ENCODE assay signal across 8 cellular contexts in the genomic region with DNA sequence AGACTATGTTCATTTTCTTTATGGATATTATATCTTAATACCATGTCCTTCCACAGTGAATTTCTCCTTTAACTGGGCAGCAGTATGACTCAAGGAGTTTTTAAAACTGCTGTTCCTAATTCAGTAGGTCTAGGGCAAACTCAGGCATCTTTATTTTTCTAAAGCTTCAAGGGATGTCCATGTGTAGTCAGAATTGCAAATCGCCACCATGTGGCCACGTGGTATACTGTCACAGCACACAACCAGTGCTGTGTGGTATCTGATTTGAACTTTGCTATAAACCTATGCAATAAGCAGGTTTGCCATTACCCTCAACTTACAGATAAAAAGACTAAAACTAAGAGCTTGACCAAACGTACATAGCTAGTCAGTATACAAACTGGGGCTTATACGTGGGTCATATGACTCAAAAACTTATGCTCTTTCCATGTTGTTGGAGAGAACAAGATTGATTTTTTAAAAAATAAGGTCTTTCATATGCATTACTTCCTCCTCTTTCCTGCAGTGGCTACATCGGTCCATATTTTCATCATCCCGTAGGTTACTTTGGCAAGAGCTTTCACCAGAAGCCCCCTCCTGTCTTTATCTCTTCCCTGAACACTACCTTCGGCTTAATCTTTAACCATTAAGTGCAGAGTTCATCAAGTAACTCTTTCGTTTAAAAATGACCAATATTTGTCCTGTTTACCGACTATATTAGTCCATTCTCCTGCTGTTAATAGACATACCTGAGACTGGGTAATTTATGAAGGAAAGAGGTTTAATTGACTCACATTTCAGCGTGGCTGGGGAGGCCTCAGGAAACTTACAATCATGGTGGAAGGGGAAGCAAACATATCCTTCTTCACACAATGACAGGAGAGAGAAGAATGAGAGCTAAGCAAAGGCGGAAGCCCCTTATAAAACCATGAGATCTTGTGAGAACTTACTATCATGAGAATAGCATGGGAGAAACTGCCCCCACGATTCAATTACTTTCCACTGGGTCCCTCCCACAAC. TPM values are rescaled to one million over a fixed set of nuclear protein-coding genes. Genes with fewer than 3 reads are reported as not detected.
A peak's percentile ranks its signal among the peaks of the same experiment; 100 is the strongest.
DNase-seq lines count a peak whose midpoint lies in the region; ATAC-seq, FAIRE-seq and TF ChIP-seq lines count a peak whose summit lies in the region.

No MANE protein-coding gene starts in this region.

- no peaks in the 10 kb centered on the region for H3K9me3 Mint-ChIP-seq in activated T-helper 17 cell treated with anti-CD3 and anti-CD28 coated beads, Interleukin-2, amount 50 U/mL, for 72 hours

- 20% methylated on average over 11 of the region's 12 CpGs for WGBS in GM12878 (ENCODE audit: insufficient coverage, insufficient replicate concordance, low lambda C conversion rate, missing lambda C conversion rate)
- WGBS in transverse colon (ENCODE audit: low coverage in 1 of 2), 2 donors, result 36 to 40% methylated on average over 11 to 12 of the region's 12 CpGs

- H3K4me1 ChIP-seq in OCI-LY7 (ENCODE audit: insufficient read depth, low read length, poor library complexity, severe bottlenecking), result no peaks in the 10 kb centered on the region
- no peaks in the 10 kb centered on the region for H3K4me1 ChIP-seq in GM12878 (ENCODE audit: control insufficient read depth, insufficient read depth, low read length)
- peaks cover 0 to 24% (median 9%) of the 10 kb centered on the region in 4 donors for H3K4me1 ChIP-seq in transverse colon

- POLR2A ChIA-PET in OCI-LY7 (lab: Charles Lee), result interaction anchor here (0.5 to 0.7 kb wide), 2 partner anchors 56 to 412 kb away, joined by 3 read pairs; no protein-coding TSS in a partner anchor
- POLR2A ChIA-PET in GM12878 (lab: Charles Lee), result no interaction called here

- BruUV-seq in OCI-LY7 (replicated peaks; lab: Mats Ljungman, UMichigan) (no TSS peak), GM12878 (replicated peaks; lab: Mats Ljungman, UMichigan) (no TSS peak)

- H3K9me2 ChIP-seq in OCI-LY7 (ENCODE audit: insufficient read depth, low read length), result no peaks in the 10 kb centered on the region

- H3K9ac ChIP-seq in GM12878 (ENCODE audit: control insufficient read depth, insufficient read depth, low read length), result no peak overlapping the region

- H3K36me3 ChIP-seq in OCI-LY7 (ENCODE audit: insufficient read depth, low read length) (no peaks in the 10 kb centered on the region), GM12878 (ENCODE audit: control insufficient read depth in 2 of 2, insufficient read depth in 2 of 2, low read length in 1 of 2) (no peaks in the 10 kb centered on the region), transverse colon (no peaks in the 10 kb centered on the region)

- RAD21 ChIA-PET in GM12878 (lab: Charles Lee; ENCODE audit: unreplicated experiment), result interaction anchor here (2.5 to 4.7 kb wide), 2 partner anchors 222 to 227 kb away, joined by 15 to 46 read pairs; no protein-coding TSS in a partner anchor

- H2AFZ ChIP-seq in OCI-LY7 (ENCODE audit: low read length), result no peak overlapping the region
- H2AFZ ChIP-seq in GM12878 (ENCODE audit: control insufficient read depth, low read depth, low read length), result no peak overlapping the region

- TF ChIP-seq CTCF in OCI-LY7 (conservative IDR thresholded peaks at IDR 0.05; ENCODE audit: low read length) (peak; percentile 74), GM12878 (IDR thresholded peaks at IDR 0.05 in 2 of 3, conservative IDR thresholded peaks at IDR 0.05 in 1 of 3; ENCODE audit: control insufficient read depth in 2 of 3, extremely low read depth in 1 of 3, insufficient read depth in 1 of 3, low read depth in 3 of 3, low read length in 3 of 3) (peak; percentile 45 to 57 (median 50)), transverse colon (IDR thresholded peaks at IDR 0.05) (peak; percentile 51 to 55 (median 55))

- H3K4me3 ChIP-seq in OCI-LY7 (ENCODE audit: low read depth, low read length, poor library complexity, severe bottlenecking) (no peak overlapping the region), GM12878 (no peak overlapping the region), transverse colon (no peak overlapping the region)

- H3K79me2 ChIP-seq in OCI-LY7 (ENCODE audit: insufficient read depth, low read depth, low read length) (no peaks in the 10 kb centered on the region), GM12878 (ENCODE audit: control insufficient read depth, insufficient read depth, low read length) (no peaks in the 10 kb centered on the region)

- peaks cover 12% of the 10 kb centered on the region for H3K4me1 Mint-ChIP-seq in activated T-helper 17 cell treated with anti-CD3 and anti-CD28 coated beads, Interleukin-2, amount 50 U/mL, for 72 hours

- H3K9me3 ChIP-seq in OCI-LY7 (ENCODE audit: low read length) (no peaks in the 10 kb centered on the region), GM12878 (replicated peaks; ENCODE audit: control insufficient read depth, insufficient read depth, low read length) (no peaks in the 10 kb centered on the region; the same call in 2 of the 3 replicates), transverse colon (no peaks in the 10 kb centered on the region)

- H3K36me3 Mint-ChIP-seq in activated T-helper 17 cell treated with anti-CD3 and anti-CD28 coated beads, Interleukin-2, amount 50 U/mL, for 72 hours (ENCODE audit: low read depth), result no peaks in the 10 kb centered on the region

- SMC1A ChIA-PET in GM12878 (lab: Charles Lee; ENCODE audit: uncharacterized antibody, unreplicated experiment), result interaction anchor here (0.8 to 5.6 kb wide), 3 partner anchors 12 to 227 kb away, joined by 3 to 56 read pairs (median 6); no protein-coding TSS in a partner anchor

- DNase-seq in DMS153 (lab: John Stamatoyannopoulos, UW) (peak; percentile 18), OCI-LY7 (ENCODE audit: low spot score) (peak; percentile 35), GM12878 (ENCODE audit: low read depth, low spot score) (no peak), kidney tubule cell (ENCODE audit: low spot score) (peak; percentile 54), transverse colon (peak; percentile 51)

- H3K27ac ChIP-seq in OCI-LY7 (ENCODE audit: low read depth, low read length, poor library complexity, severe bottlenecking) (no peak overlapping the region), GM12878 (ENCODE audit: control insufficient read depth, insufficient read depth) (no peak overlapping the region), transverse colon (no peak overlapping the region)

- no peaks in the 10 kb centered on the region for H4K20me1 ChIP-seq in OCI-LY7 (ENCODE audit: insufficient read depth, low read length)
- H4K20me1 ChIP-seq in GM12878 (ENCODE audit: control insufficient read depth, insufficient read depth), result no peaks in the 10 kb centered on the region

- H3K4me2 ChIP-seq in OCI-LY7 (ENCODE audit: low read length) (no peak overlapping the region), GM12878 (ENCODE audit: control insufficient read depth, insufficient read depth) (no peak overlapping the region)

- peak; percentile 79 for FAIRE-seq in GM12878 (lab: Jason Lieb, UNC)

- ATAC-seq in GM19372 (IDR thresholded peaks at IDR 0.05; ENCODE audit: low read depth, unreplicated experiment), result peak; percentile 77
- peak; percentile 83 for ATAC-seq in HG03159 (IDR thresholded peaks at IDR 0.05; ENCODE audit: unreplicated experiment)
- peak; percentile 95 for ATAC-seq in GM12878
- ATAC-seq in activated T-helper 17 cell treated with anti-CD3 and anti-CD28 coated beads, Interleukin-2, amount 50 U/mL, for 72 hours (replicated peaks), result no peak

- intact Hi-C loops in OCI-LY7 (cut with micrococcal nuclease; ENCODE audit: unreplicated experiment) (loop anchor here (10.0 kb wide), 1 partner anchor 421 kb away; no protein-coding TSS in a partner anchor), GM12878 (cut with micrococcal nuclease; ENCODE audit: unreplicated experiment) (loop anchor here (1.0 to 10.0 kb wide), 3 partner anchors 111 to 401 kb away; no protein-coding TSS in a partner anchor), transverse colon (cut with DNase I; ENCODE audit: low total_unique reads) (no loop called here)

- TF ChIP-seq EP300 in GM12878 (IDR thresholded peaks at IDR 0.05; ENCODE audit: borderline replicate concordance in 1 of 2, control insufficient read depth in 1 of 2, low read depth in 2 of 2, low read length in 2 of 2), result no peak
- TF ChIP-seq EP300 in transverse colon (IDR thresholded peaks at IDR 0.05; ENCODE audit: low read depth), result no peak

- H3K27me3 ChIP-seq in GM12878 (replicated peaks in 1 of 2; ENCODE audit: control insufficient read depth in 2 of 2, insufficient read depth in 2 of 2, low read length in 1 of 2) (no peaks in the 10 kb centered on the region), transverse colon (no peaks in the 10 kb centered on the region)

- H3K27ac Mint-ChIP-seq in activated T-helper 17 cell treated with anti-CD3 and anti-CD28 coated beads, Interleukin-2, amount 50 U/mL, for 72 hours, result no peak overlapping the region

- TF ChIP-seq POLR2A in GM12878 (IDR thresholded peaks at IDR 0.05; ENCODE audit: low read depth, low read length), result no peak
- TF ChIP-seq POLR2A in transverse colon (IDR thresholded peaks at IDR 0.05), result no peak

- no peaks in the 10 kb centered on the region for H3K27me3 Mint-ChIP-seq in activated T-helper 17 cell treated with anti-CD3 and anti-CD28 coated beads, Interleukin-2, amount 50 U/mL, for 72 hours

- in situ Hi-C loops in GM12878 (cut with MboI) (loop anchor here (10.0 kb wide), 1 partner anchor 411 kb away; no protein-coding TSS in a partner anchor), transverse colon (cut with MboI; ENCODE audit: low pct_ligation_motif_present in 1 of 4, low pct_unique_long_range_greater_than_20kb in 1 of 4, low sequenced_read_pairs in 3 of 4) (loop anchor here (10.0 to 25.0 kb wide), 3 partner anchors 231 to 793 kb away; no protein-coding TSS in a partner anchor)

- TF ChIP-seq RAD21 in GM12878 (IDR thresholded peaks at IDR 0.05; ENCODE audit: insufficient read depth, low read depth, low read length), result peak; percentile 27; the same call in 1 of the 2 replicates

- CTCF ChIA-PET in OCI-LY7 (lab: Charles Lee; ENCODE audit: unreplicated experiment) (no interaction called here), GM12878 (lab: Yijun Ruan, JAX) (interaction anchor here (0.6 to 6.3 kb wide), 19 partner anchors 10 to 438 kb away, joined by 3 to 131 read pairs (median 4); partner anchors contain the start of gene HTATIP2)

- no peak overlapping the region for H3K4me3 Mint-ChIP-seq in activated T-helper 17 cell treated with anti-CD3 and anti-CD28 coated beads, Interleukin-2, amount 50 U/mL, for 72 hours

RNA-seq across cellular contexts. Expression of gene HTATIP2, which starts 8.0 kb away (rescaled TPM):
- not detected in 2 replicates for total RNA-seq in OCI-LY7 (2014; rRNA removed; shearing (Covaris generic))
- 13.9 and 18.2 TPM in 2 replicates for total RNA-seq in OCI-LY7 (2022)
- total RNA-seq in GM12878 (2013; cell fraction: nucleolus; rRNA removed), result 12.0 and 13.9 TPM in 2 replicates
- total RNA-seq in GM12878 (2014; rRNA removed), result 36.9 and 40.7 TPM in 2 replicates
- 40.1 and 40.6 TPM in 2 replicates for total RNA-seq in GM12878 (2014; rRNA removed; fragmentation: Illumina TruSeq; extraction: Trizol)
- total RNA-seq in GM12878 (2021), result 29.0 and 34.4 TPM in 2 replicates
- 25.0 TPM for polyA plus RNA-seq in GM12878 (2011; ENCODE audit: low read depth)
- 25.4 and 31.7 TPM in 2 replicates for polyA plus RNA-seq in GM12878 (2011; rRNA removed)
- polyA plus RNA-seq in GM12878 (2011; cell fraction: cytosol; rRNA removed), result 11.5 and 13.0 TPM in 2 replicates
- polyA plus RNA-seq in GM12878 (2011; cell fraction: nucleus; rRNA removed), result 15.5 and 16.3 TPM in 2 replicates
- polyA plus RNA-seq in GM12878 (2012), result 20.9 and 23.6 TPM in 2 replicates
- polyA plus RNA-seq in GM12878 (2014; fragmentation: Illumina TruSeq; extraction: Trizol), result 44.4 and 55.2 TPM in 2 replicates
- 10 to 100 TPM; 51.0 to 58.5 TPM for polyA plus RNA-seq in GM12878 (2014; fragmentation: Nextera tagmentation; extraction: Ambion mirVana)
- 33.0 and 39.3 TPM in 2 replicates for polyA plus RNA-seq in GM12878 (2014; rRNA removed)
- polyA plus RNA-seq in GM12878 (2016; fragmentation: Nextera tagmentation; extraction: Ambion mirVana), result 10 to 100 TPM; 48.4 to 54.4 TPM
- 14.3 and 18.0 TPM in 2 replicates for polyA minus RNA-seq in GM12878 (2011; rRNA and poly(A)+ RNA removed)
- polyA minus RNA-seq in GM12878 (2011; cell fraction: cytosol; rRNA and poly(A)+ RNA removed), result 6.5 and 8.9 TPM in 2 replicates
- polyA minus RNA-seq in GM12878 (2011; cell fraction: nucleus; rRNA and poly(A)+ RNA removed), result 5.3 and 10.2 TPM in 2 replicates
- total RNA-seq in transverse colon, result 100 to 1,000 TPM in 2 of 4 donors, 10 to 100 TPM in 1, 1 to 10 TPM in 1; 8.0 to 183 (median 100) TPM
- total RNA-seq in activated T-helper 17 cell treated with anti-CD3 and anti-CD28 coated beads, Interleukin-2, amount 50 U/mL, for 72 hours, result 10 to 100 TPM; 64.9 to 76.5 TPM

RNA-seq across cellular contexts. Expression of gene PRMT3, which starts 32.0 kb away (rescaled TPM):
- total RNA-seq in OCI-LY7 (2014; rRNA removed; shearing (Covaris generic)), result 23.9 and 34.0 TPM in 2 replicates
- total RNA-seq in OCI-LY7 (2022), result 44.6 and 50.0 TPM in 2 replicates
- total RNA-seq in GM12878 (2013; cell fraction: nucleolus; rRNA removed), result 70.6 and 73.3 TPM in 2 replicates
- 31.9 and 32.5 TPM in 2 replicates for total RNA-seq in GM12878 (2014; rRNA removed)
- total RNA-seq in GM12878 (2014; rRNA removed; fragmentation: Illumina TruSeq; extraction: Trizol), result 31.6 and 32.5 TPM in 2 replicates
- 24.7 and 28.3 TPM in 2 replicates for total RNA-seq in GM12878 (2021)
- 5.3 TPM for polyA plus RNA-seq in GM12878 (2011; ENCODE audit: low read depth)
- 25.9 and 37.1 TPM in 2 replicates for polyA plus RNA-seq in GM12878 (2011; rRNA removed)
- polyA plus RNA-seq in GM12878 (2011; cell fraction: cytosol; rRNA removed), result 10.3 and 11.6 TPM in 2 replicates
- 17.9 and 26.4 TPM in 2 replicates for polyA plus RNA-seq in GM12878 (2011; cell fraction: nucleus; rRNA removed)
- 9.8 and 10.9 TPM in 2 replicates for polyA plus RNA-seq in GM12878 (2012)
- polyA plus RNA-seq in GM12878 (2014; fragmentation: Illumina TruSeq; extraction: Trizol), result 29.3 and 32.1 TPM in 2 replicates
- polyA plus RNA-seq in GM12878 (2014; fragmentation: Nextera tagmentation; extraction: Ambion mirVana), result 10 to 100 TPM; 13.9 TPM
- 20.1 and 26.1 TPM in 2 replicates for polyA plus RNA-seq in GM12878 (2014; rRNA removed)
- polyA plus RNA-seq in GM12878 (2016; fragmentation: Nextera tagmentation; extraction: Ambion mirVana), result 10 to 100 TPM; 47.2 to 52.1 TPM
- 15.8 and 23.3 TPM in 2 replicates for polyA minus RNA-seq in GM12878 (2011; rRNA and poly(A)+ RNA removed)
- 6.8 and 11.3 TPM in 2 replicates for polyA minus RNA-seq in GM12878 (2011; cell fraction: cytosol; rRNA and poly(A)+ RNA removed)
- 25.4 and 56.1 TPM in 2 replicates for polyA minus RNA-seq in GM12878 (2011; cell fraction: nucleus; rRNA and poly(A)+ RNA removed)
- total RNA-seq in transverse colon, result 10 to 100 TPM in 3 of 4 donors, 1 to 10 TPM in 1; 6.7 to 21.0 (median 15.2) TPM
- 10 to 100 TPM; 21.4 to 42.0 TPM for total RNA-seq in activated T-helper 17 cell treated with anti-CD3 and anti-CD28 coated beads, Interleukin-2, amount 50 U/mL, for 72 hours
